8 cellular contexts compared by ENCODE assay signal in the genomic region with DNA sequence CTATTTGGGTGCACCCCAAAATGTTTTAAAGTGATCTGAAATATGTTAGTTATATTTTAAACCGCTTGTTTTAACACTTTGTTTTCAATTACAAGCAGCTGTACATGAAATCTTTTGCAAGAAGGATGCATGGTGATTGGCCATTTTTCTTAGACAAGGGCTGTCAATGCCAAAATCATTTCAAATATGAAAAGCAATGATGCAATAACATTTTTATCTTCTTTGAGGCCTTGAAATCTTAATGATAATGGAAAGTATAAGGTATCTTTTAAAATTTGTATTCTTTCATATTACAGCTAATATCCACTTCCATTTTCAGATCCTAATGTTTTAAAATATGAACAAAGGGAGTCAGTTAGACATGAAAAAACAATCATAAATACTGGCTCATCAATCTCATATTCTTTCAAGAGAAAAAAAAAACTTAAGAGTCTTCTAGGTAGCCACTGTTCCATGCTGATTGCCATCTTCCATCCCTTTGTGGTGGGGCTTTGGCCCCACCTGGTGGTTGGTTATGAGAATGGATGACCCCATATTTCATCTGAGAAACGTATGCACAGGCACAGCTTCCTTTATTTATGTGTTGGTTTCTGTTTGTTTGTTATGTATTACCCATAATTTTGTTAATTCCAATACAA.
DNase-seq lines count a peak whose midpoint lies in the region; ATAC-seq, FAIRE-seq and TF ChIP-seq lines count a peak whose summit lies in the region.

No MANE protein-coding gene starts in this region.

- 43 to 48% methylated on average over 2 of the region's 2 CpGs for WGBS in pancreas, 2 donors

- H3K36me3 ChIP-seq in HEK293 (ENCODE audit: control insufficient read depth in 2 of 2, insufficient read depth in 1 of 2, low read length in 2 of 2): no peaks in the 10 kb centered on the region
- H3K36me3 ChIP-seq in pancreas: no peaks in the 10 kb centered on the region

- TF ChIP-seq POLR2A in erythroblast (IDR thresholded peaks at IDR 0.05; ENCODE audit: low read length): no peak

- H3K27me3 ChIP-seq in pancreas: no peaks in the 10 kb centered on the region

- H3K27ac ChIP-seq in HEK293 (ENCODE audit: extremely low read depth, low read depth, low read length) (no peak overlapping the region), pancreas (no peak overlapping the region)

- POLR2A ChIA-PET in HEK293 (lab: Yijun Ruan, JAX): no interaction called here

- peak; percentile 80 to 93 (median 92) for ATAC-seq in pancreas

- FAIRE-seq in pancreas (lab: Jason Lieb, UNC): no peak

- DNase-seq in AG09319 (ENCODE audit: extremely low read depth, low read depth) (no peak), LHCN-M2 (ENCODE audit: low read depth) (peak; percentile 28), SHP77 treated with DMSO at 0.1 percent for 48 hours (lab: John Stamatoyannopoulos, UW) (peak; percentile 77), erythroblast (lab: John Stamatoyannopoulos, UW) (peak; percentile 49 to 67), pancreas (peak in 4 of 6 donors; percentile 9 to 38 (median 22)), NCI-H446 treated with DMSO at 0.1 percent for 48 hours (lab: John Stamatoyannopoulos, UW) (no peak)

- no peak overlapping the region for H3K4me3 ChIP-seq in HEK293 (ENCODE audit: low read depth, low read length)
- no peak overlapping the region for H3K4me3 ChIP-seq in pancreas

- intact Hi-C loops in pancreas (cut with DNase I): no loop called here

- H3K9me3 ChIP-seq in HEK293 (ENCODE audit: control insufficient read depth, insufficient read depth, low read depth, low read length) (no peaks in the 10 kb centered on the region), pancreas (no peaks in the 10 kb centered on the region)

- CTCF ChIA-PET in HEK293 (lab: Yijun Ruan, JAX): interaction anchor here (0.5 to 1.2 kb wide), 8 partner anchors 30 to 615 kb away, joined by 3 to 5 read pairs (median 3); no protein-coding TSS in a partner anchor

- H3K4me1 ChIP-seq in HEK293 (ENCODE audit: control insufficient read depth, insufficient read depth, low read length): no peaks in the 10 kb centered on the region
- peaks cover 0 to 24% (median 0%) of the 10 kb centered on the region in 3 donors for H3K4me1 ChIP-seq in pancreas

- TF ChIP-seq CTCF in AG09319 (IDR thresholded peaks at IDR 0.05; ENCODE audit: low read depth, low read length): peak; percentile 51
- peak; percentile 82 for TF ChIP-seq CTCF in GM12872 (IDR thresholded peaks at IDR 0.05; ENCODE audit: insufficient read depth, low read depth, low read length)
- TF ChIP-seq CTCF in HEK293 (tag by site-specific recombination; IDR thresholded peaks at IDR 0.05): no peak
- TF ChIP-seq CTCF in pancreas (IDR thresholded peaks at IDR 0.05): peak; percentile 32 to 58 (median 52)

TF ChIP-seq in HEK293, 187 proteins besides CTCF, POLR2A, EP300 and RAD21:
- no peak for TF ChIP-seq ZNF777 (tag by site-specific recombination; IDR thresholded peaks at IDR 0.05; ENCODE audit: borderline replicate concordance)
- peak; percentile 69 for TF ChIP-seq ZNF654 (tag by site-specific recombination; IDR thresholded peaks at IDR 0.05; ENCODE audit: low read depth)
- TF ChIP-seq KLF7 (tag by site-specific recombination; IDR thresholded peaks at IDR 0.05; ENCODE audit: borderline replicate concordance): no peak
- TF ChIP-seq ZNF660 (tag by site-specific recombination; IDR thresholded peaks at IDR 0.05): peak; percentile 70; the same call in 1 of the 2 replicates
- no peak for TF ChIP-seq ZBTB49 (tag by site-specific recombination; IDR thresholded peaks at IDR 0.05; ENCODE audit: low read depth)
- no peak for TF ChIP-seq SCRT1 (tag by site-specific recombination; IDR thresholded peaks at IDR 0.05; ENCODE audit: borderline replicate concordance)

Comparison
In these comparisons a context has a peak if more than half of its experiments do, and no peak if none do; other contexts are left out.
1. DNase-seq: peak in LHCN-M2 (single experiment), SHP77 treated with DMSO at 0.1 percent for 48 hours (single experiment), erythroblast (2 of 2) and pancreas (4 of 6); none in AG09319 (single experiment) and NCI-H446 treated with DMSO at 0.1 percent for 48 hours (single experiment).